ENCODE assay signal across 19 cellular contexts in genomic region chr1:17668638-17669175, GRCh38.
"Had no signal": no experiment of that assay in that cellular context is flagged by ENCODE, and none has a peak within 500 bp of the region (broad histone marks: within the 10 kb centered on the region; RNA-seq: fewer than 3 reads in every experiment).

No MANE protein-coding gene starts in this region.

- DNase-seq: activated CD4-positive, alpha-beta T cell treated with anti-CD3 and anti-CD28 coated beads, Interleukin-2, amount 50 U/mL, for 4 hours; activated gamma-delta T cell; activated T-cell treated with anti-CD3 and anti-CD28 coated beads, Interleukin-2, amount 50 U/mL, for 72 hours; effector memory CD8-positive, alpha-beta T cell; foreskin keratinocyte; hippocampal formation; islet precursor cell; occipital lobe; posterior cingulate gyrus; stimulated activated CD4-positive, alpha-beta T cell treated with anti-CD3 and anti-CD28 coated beads, Interleukin-12 subunit alpha, Interleukin-12 subunit beta, amount 100 ng/mL, for 4 hours; stimulated activated CD4-positive, alpha-beta T cell treated with anti-CD3 and anti-CD28 coated beads, Interleukin-1b, Interleukin-23, amount 100 ng/mL, for 48 hours; stimulated activated CD8-positive, alpha-beta memory T cell treated with anti-CD3 and anti-CD28 coated beads, Interleukin-4, amount 100 ng/mL, for 48 hours; stimulated activated naive CD4-positive, alpha-beta T cell; T-helper 2 cell; thyroid gland had no signal

- H3K27me3 ChIP-seq: foreskin keratinocyte, thyroid gland had no signal

- H3K9me3 ChIP-seq: thyroid gland had no signal

- H3K4me1 ChIP-seq: foreskin keratinocyte had no signal

- ATAC-seq: activated T-cell treated with anti-CD3 and anti-CD28 coated beads, Interleukin-2, amount 50 U/mL, for 72 hours; effector memory CD8-positive, alpha-beta T cell; foreskin keratinocyte; natural killer cell treated with Interleukin-12 subunit alpha and Interleukin-12 subunit beta and Interleukin-15 and Interleukin-18, amount 100 ng/mL, for 72 hours had no signal

- H3K4me3 ChIP-seq: lung, thyroid gland had no signal

- H3K27ac ChIP-seq: epithelial cell of prostate, foreskin keratinocyte, thyroid gland, VCaP had no signal
